8 cellular contexts compared by ENCODE assay signal in the genomic region with DNA sequence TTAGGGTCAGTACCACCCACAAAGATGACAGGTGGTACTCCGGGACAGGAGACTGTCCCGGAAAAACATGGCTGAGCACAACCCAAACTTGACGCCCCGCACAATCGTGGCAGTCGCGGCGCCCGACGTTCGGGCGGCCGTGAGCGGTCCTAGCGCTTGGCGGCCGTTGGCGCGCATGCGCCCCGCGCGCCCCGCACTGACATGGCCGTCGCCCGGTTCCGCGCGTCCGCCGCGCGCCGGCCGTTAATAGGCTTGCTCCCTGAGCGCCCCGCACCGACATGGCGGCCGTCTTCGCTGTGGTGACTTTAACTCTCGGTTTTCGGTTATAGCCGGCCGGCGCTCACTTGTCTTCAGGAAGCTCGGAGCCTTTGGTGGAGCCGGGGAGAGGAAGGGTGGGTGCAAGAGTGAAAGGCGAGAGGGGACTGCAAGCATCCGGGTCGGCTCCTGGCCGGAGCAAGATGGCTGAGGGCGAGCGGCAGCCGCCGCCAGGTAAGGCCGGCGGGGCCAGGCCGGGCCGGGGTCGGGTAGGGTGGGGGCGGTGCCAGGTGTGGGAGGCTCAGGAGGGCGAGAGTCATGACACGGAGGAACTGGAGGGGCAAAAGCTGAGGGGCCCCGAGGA. TPM values are rescaled to one million over a fixed set of nuclear protein-coding genes. Genes with fewer than 3 reads are reported as not detected.
DNase-seq lines count a peak whose midpoint lies in the region; ATAC-seq, FAIRE-seq and TF ChIP-seq lines count a peak whose summit lies in the region.

A gene (plus strand): TSS at position 273 of the 619 bp plus-strand sequence. CDS start 186 bp downstream, at position 459.

- ATAC-seq in GM19452 (IDR thresholded peaks at IDR 0.05; ENCODE audit: unreplicated experiment): peak; percentile 87

- CTCF ChIA-PET in H1 (lab: Charles Lee; ENCODE audit: partially characterized antibody): interaction anchor here (0.6 to 9.7 kb wide), 4 partner anchors 8 to 159 kb away, joined by 3 to 64 read pairs (median 4); no protein-coding TSS in a partner anchor

- peak within 1 kb of the TSS; percentile 94 for H3K4ac ChIP-seq in H1 (replicated peaks; ENCODE audit: insufficient read length, low read depth, low read length)

- TF ChIP-seq EP300 in H1 (IDR thresholded peaks at IDR 0.05; ENCODE audit: borderline replicate concordance in 1 of 2, low read depth in 2 of 2, low read length in 2 of 2): no peak

- H2AK5ac ChIP-seq in H1 (ENCODE audit: low read depth, low read length): no peak within 1 kb of the TSS

- peak within 1 kb of the TSS; percentile 99 for H4K5ac ChIP-seq in H1 (ENCODE audit: insufficient read length, low read depth, low read length)

- no peak for FAIRE-seq in H1 (lab: Jason Lieb, UNC)

- no peaks in the 10 kb centered on the region for H3K36me3 ChIP-seq in H1 (ENCODE audit: control insufficient read depth in 2 of 4, insufficient read depth in 4 of 4, low read length in 3 of 4)

- H3K18ac ChIP-seq in H1 (ENCODE audit: extremely low read depth, low read length): peak within 1 kb of the TSS; percentile 99

- peaks cover 0 to 15% (median 13%) of the 10 kb centered on the region in 4 experiments; a peak in 5 of 7 replicates for H3K27me3 ChIP-seq in H1 (replicated peaks in 1 of 4; ENCODE audit: control insufficient read depth in 3 of 4, extremely low read depth in 1 of 4, insufficient read depth in 3 of 4, low read length in 3 of 4)

- H4K8ac ChIP-seq in H1 (ENCODE audit: extremely low read depth, insufficient read depth, low read length): peak within 1 kb of the TSS; percentile 99

- DNase-seq in CD1c-positive myeloid dendritic cell (ENCODE audit: extremely low spot score): peak; percentile 97
- DNase-seq in HK-2 (ENCODE audit: unreplicated experiment): peak; percentile 84
- DNase-seq in NOMO-1 treated with DMSO at 0.1 percent for 48 hours (lab: John Stamatoyannopoulos, UW; ENCODE audit: unreplicated experiment): peak; percentile 80
- DNase-seq in activated CD8-positive, alpha-beta memory T cell treated with anti-CD3 and anti-CD28 coated beads for 48 hours (ENCODE audit: low read depth in 2 of 3, low spot score in 2 of 3): peak; percentile 61 to 82 (median 62)
- peak; percentile 69 to 86 for DNase-seq in H1 (ENCODE audit: low read depth in 1 of 2, low spot score in 2 of 2)
- peak; percentile 96 for DNase-seq in mesenteric fat pad (ENCODE audit: low spot score)
- DNase-seq in stimulated activated CD8-positive, alpha-beta memory T cell treated with anti-CD3 and anti-CD28 coated beads, Interleukin-15, amount 100 ng/mL, for 4 hours (ENCODE audit: low read depth in 2 of 2): peak; percentile 72

- no peak within 1 kb of the TSS for H2BK15ac ChIP-seq in H1 (ENCODE audit: low read length)

- peaks cover 0 to 2% of the 10 kb centered on the region in 2 experiments for H4K20me1 ChIP-seq in H1 (replicated peaks in 1 of 2; ENCODE audit: control insufficient read depth in 1 of 2, insufficient read depth in 2 of 2, low read length in 2 of 2)

- peaks cover 0 to 40% of the 10 kb centered on the region in 2 experiments; a peak in 3 of 4 replicates for H3K79me2 ChIP-seq in H1 (ENCODE audit: control insufficient read depth in 1 of 2, insufficient read depth in 2 of 2, low read length in 2 of 2)

- H3K79me1 ChIP-seq in H1 (ENCODE audit: low read depth, low read length): peaks cover 4% of the 10 kb centered on the region

- no peak within 1 kb of the TSS for H3K23ac ChIP-seq in H1 (ENCODE audit: insufficient read length)

- peak within 1 kb of the TSS; percentile 96 for H4K91ac ChIP-seq in H1 (replicated peaks; ENCODE audit: insufficient read length, low read length)

- POLR2A ChIA-PET in H1 (lab: Charles Lee; ENCODE audit: partially characterized antibody): interaction anchor here (0.5 to 4.3 kb wide), 11 partner anchors 11 to 110 kb away, joined by 3 to 21 read pairs (median 6); a partner anchor contains a TSS

- peak within 1 kb of the TSS; percentile 75 to 95 (median 89) for H3K4me3 ChIP-seq in H1 (ENCODE audit: extremely low read depth in 1 of 4, insufficient read depth in 2 of 4, low read depth in 3 of 4, low read length in 4 of 4)

- H2BK5ac ChIP-seq in H1 (ENCODE audit: low read depth, low read length): peak within 1 kb of the TSS; percentile 96

- H2BK12ac ChIP-seq in H1 (ENCODE audit: low read depth, low read length): peak within 1 kb of the TSS; percentile 94

- TF ChIP-seq CTCF in H1 (IDR thresholded peaks at IDR 0.05; ENCODE audit: control extremely low read depth in 1 of 3, insufficient read depth in 1 of 3, low read depth in 1 of 3, low read length in 3 of 3): no peak

- peak within 1 kb of the TSS; percentile 95 for H3K27ac ChIP-seq in H1 (ENCODE audit: low read depth, low read length)

- peak within 1 kb of the TSS; percentile 99 for H3K56ac ChIP-seq in H1 (replicated peaks; ENCODE audit: insufficient read length, low read depth, low read length)

- TF ChIP-seq RAD21 in H1 (IDR thresholded peaks at IDR 0.05 in 1 of 2, conservative IDR thresholded peaks at IDR 0.05 in 1 of 2; ENCODE audit: low read depth in 2 of 2, low read length in 2 of 2): no peak

- H2AFZ ChIP-seq in H1 (ENCODE audit: low read length): peak within 1 kb of the TSS; percentile 66; the same call in 1 of the 2 replicates

- H2BK120ac ChIP-seq in H1 (replicated peaks; ENCODE audit: low read depth, low read length): peak within 1 kb of the TSS; percentile 78

- H3K9me3 ChIP-seq in H1 (ENCODE audit: insufficient read depth in 2 of 2, low read depth in 1 of 2, low read length in 1 of 2): no peaks in the 10 kb centered on the region

- H3K4me2 ChIP-seq in H1 (ENCODE audit: insufficient read depth in 1 of 2, low read depth in 2 of 2, low read length in 2 of 2): peak within 1 kb of the TSS; percentile 84 to 99

- peaks cover 10% of the 10 kb centered on the region for H3K23me2 ChIP-seq in H1 (ENCODE audit: low read depth, low read length)

- TF ChIP-seq POLR2A in H1 (IDR thresholded peaks at IDR 0.05; ENCODE audit: control extremely low read depth in 1 of 2, low read depth in 2 of 2, low read length in 2 of 2): peak in 1 of 2 experiments; percentile 31; a peak in 2 of 3 replicates

- no peak within 1 kb of the TSS for H2BK20ac ChIP-seq in H1 (ENCODE audit: low read length)

- H3K4me1 ChIP-seq in H1 (replicated peaks in 1 of 4; ENCODE audit: control insufficient read depth in 3 of 4, insufficient read depth in 4 of 4, low read length in 3 of 4): peaks cover 0 to 5% (median 3%) of the 10 kb centered on the region in 4 experiments; a peak in 3 of 7 replicates

- WGBS in H1 (ENCODE audit: extremely low coverage in 1 of 2, insufficient coverage in 1 of 2, insufficient read length in 1 of 2, insufficient replicate concordance in 2 of 2, low coverage in 1 of 2, low lambda C conversion rate in 2 of 2, missing lambda C conversion rate in 1 of 2), 2 experiments: 2% methylated on average over 26 of the region's 66 CpGs; no CpG with 5 or more reads in 1 of the 2 experiments

- H3K9ac ChIP-seq in H1 (replicated peaks in 1 of 4; ENCODE audit: extremely low read depth in 1 of 4, low read depth in 3 of 4, low read length in 3 of 4): peak within 1 kb of the TSS; percentile 55 to 94 (median 94)

- no peak within 1 kb of the TSS for H3K14ac ChIP-seq in H1 (ENCODE audit: insufficient read length)

TF ChIP-seq in H1, 55 proteins besides CTCF, POLR2A, EP300 and RAD21 (continues in another document):
- peak; percentile 94 for TF ChIP-seq PHF8 (conservative IDR thresholded peaks at IDR 0.05; ENCODE audit: low read depth, low read length)
- peak; percentile 33 for TF ChIP-seq KDM4A (IDR thresholded peaks at IDR 0.05; ENCODE audit: low read depth, low read length, severe bottlenecking)
- TF ChIP-seq MAFK (IDR thresholded peaks at IDR 0.05; ENCODE audit: low read depth, low read length): no peak
- TF ChIP-seq EZH2 (IDR thresholded peaks at IDR 0.05; ENCODE audit: low read depth, low read length, severe bottlenecking): no peak
- TF ChIP-seq BCL11A (IDR thresholded peaks at IDR 0.05; ENCODE audit: low read depth in 2 of 2, low read length in 2 of 2): no peak
- TF ChIP-seq ZNF274 (IDR thresholded peaks at IDR 0.05; ENCODE audit: borderline replicate concordance, extremely low read depth, low read length): no peak
- peak; percentile 9 for TF ChIP-seq SAP30 (IDR thresholded peaks at IDR 0.05; ENCODE audit: insufficient read depth, insufficient replicate concordance, low read length)
- TF ChIP-seq, protein P1, sequence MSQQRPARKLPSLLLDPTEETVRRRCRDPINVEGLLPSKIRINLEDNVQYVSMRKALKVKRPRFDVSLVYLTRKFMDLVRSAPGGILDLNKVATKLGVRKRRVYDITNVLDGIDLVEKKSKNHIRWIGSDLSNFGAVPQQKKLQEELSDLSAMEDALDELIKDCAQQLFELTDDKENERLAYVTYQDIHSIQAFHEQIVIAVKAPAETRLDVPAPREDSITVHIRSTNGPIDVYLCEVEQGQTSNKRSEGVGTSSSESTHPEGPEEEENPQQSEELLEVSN (IDR thresholded peaks at IDR 0.05): peak; percentile 44; the same call in 1 of the 2 replicates
- no peak for TF ChIP-seq CHD2 (IDR thresholded peaks at IDR 0.05; ENCODE audit: low read length)
- peak; percentile 80 for TF ChIP-seq NRF1 (IDR thresholded peaks at IDR 0.05; ENCODE audit: low read depth, low read length)
- no peak for TF ChIP-seq TCF12 (IDR thresholded peaks at IDR 0.05; ENCODE audit: low read depth, low read length)
- TF ChIP-seq TAF1 (IDR thresholded peaks at IDR 0.05; ENCODE audit: low read depth, low read length): peak; percentile 83
- no peak for TF ChIP-seq CBX8 (IDR thresholded peaks at IDR 0.05; ENCODE audit: borderline replicate concordance, low read depth, low read length)

RNA-seq across cellular contexts. Expression of the gene that starts here (rescaled TPM):
- 145 and 156 TPM in 2 replicates for total RNA-seq in H1 (2021; fragmentation: NEBNext Ultra II Directional; extraction: Animal tissue kit (Norgen Biotek cat#: 25700))
- 114 and 158 TPM in 2 replicates for polyA plus RNA-seq in H1 (2011; rRNA removed)
- 152 TPM for polyA plus RNA-seq in H1 (2011; cell fraction: cytosol; rRNA removed)
- polyA plus RNA-seq in H1 (2011; cell fraction: nucleus; rRNA removed): 155 TPM
- 115 to 156 TPM (median 139 TPM) in 4 replicates for polyA plus RNA-seq in H1 (2012, experiment 1 of 2)
- 167 TPM for polyA plus RNA-seq in H1 (2012, experiment 2 of 2)
- polyA plus RNA-seq in H1 (2013, experiment 1 of 2): 80.6 TPM
- polyA plus RNA-seq in H1 (2013, experiment 2 of 2): 76.5 TPM
- 144 and 187 TPM in 2 replicates for polyA minus RNA-seq in H1 (2011; rRNA and poly(A)+ RNA removed)
- polyA minus RNA-seq in H1 (2011; cell fraction: cytosol; rRNA and poly(A)+ RNA removed): 83.3 TPM
- polyA minus RNA-seq in H1 (2011; cell fraction: nucleus; rRNA and poly(A)+ RNA removed): 60.0 TPM
- total RNA-seq in mesenteric fat pad: 61.9 TPM

Comparison
In these comparisons a context has a peak if more than half of its experiments do, and no peak if none do; other contexts are left out.
1. Peak in every context shown above with its lines: DNase-seq, ATAC-seq, H3K4me3 ChIP-seq and H3K27ac ChIP-seq.